In genomic region chr13:110555601-110556223, GRCh38 we compare ENCODE assay signal across 1 cellular context.
TF ChIP-seq lines count a peak whose summit lies in the region.

No MANE protein-coding gene starts in this region.

TF ChIP-seq in HepG2, 621 proteins besides CTCF, POLR2A, EP300 and RAD21 (continued from another document and continues in another):
- TF ChIP-seq BCL6 (CRISPR knock-in tag; IDR thresholded peaks at IDR 0.05) = peak; percentile 49; the same call in 1 of the 2 replicates
- peak; percentile 62; the same call in 1 of the 2 replicates for TF ChIP-seq SIN3A (IDR thresholded peaks at IDR 0.05; ENCODE audit: borderline replicate concordance, low read depth, low read length)
- TF ChIP-seq TFAP4 (IDR thresholded peaks at IDR 0.05; ENCODE audit: borderline replicate concordance, low read depth) = peak; percentile 94
- TF ChIP-seq MTF1 (CRISPR knock-in tag; IDR thresholded peaks at IDR 0.05) = no peak
- TF ChIP-seq MXI1 (IDR thresholded peaks at IDR 0.05; ENCODE audit: borderline replicate concordance, low read depth, low read length) = peak; percentile 85; the same call in 2 of the 3 replicates
- no peak for TF ChIP-seq ZNF484 (CRISPR knock-in tag; IDR thresholded peaks at IDR 0.05; ENCODE audit: borderline replicate concordance, low read depth)
- TF ChIP-seq MYNN (CRISPR knock-in tag; IDR thresholded peaks at IDR 0.05; ENCODE audit: low read depth) = no peak
- TF ChIP-seq KLF16 (CRISPR knock-in tag; IDR thresholded peaks at IDR 0.05) = no peak
- TF ChIP-seq, protein P1, sequence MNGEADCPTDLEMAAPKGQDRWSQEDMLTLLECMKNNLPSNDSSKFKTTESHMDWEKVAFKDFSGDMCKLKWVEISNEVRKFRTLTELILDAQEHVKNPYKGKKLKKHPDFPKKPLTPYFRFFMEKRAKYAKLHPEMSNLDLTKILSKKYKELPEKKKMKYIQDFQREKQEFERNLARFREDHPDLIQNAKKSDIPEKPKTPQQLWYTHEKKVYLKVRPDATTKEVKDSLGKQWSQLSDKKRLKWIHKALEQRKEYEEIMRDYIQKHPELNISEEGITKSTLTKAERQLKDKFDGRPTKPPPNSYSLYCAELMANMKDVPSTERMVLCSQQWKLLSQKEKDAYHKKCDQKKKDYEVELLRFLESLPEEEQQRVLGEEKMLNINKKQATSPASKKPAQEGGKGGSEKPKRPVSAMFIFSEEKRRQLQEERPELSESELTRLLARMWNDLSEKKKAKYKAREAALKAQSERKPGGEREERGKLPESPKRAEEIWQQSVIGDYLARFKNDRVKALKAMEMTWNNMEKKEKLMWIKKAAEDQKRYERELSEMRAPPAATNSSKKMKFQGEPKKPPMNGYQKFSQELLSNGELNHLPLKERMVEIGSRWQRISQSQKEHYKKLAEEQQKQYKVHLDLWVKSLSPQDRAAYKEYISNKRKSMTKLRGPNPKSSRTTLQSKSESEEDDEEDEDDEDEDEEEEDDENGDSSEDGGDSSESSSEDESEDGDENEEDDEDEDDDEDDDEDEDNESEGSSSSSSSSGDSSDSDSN (CRISPR knock-in tag; IDR thresholded peaks at IDR 0.05) = peak; percentile 33; the same call in 1 of the 2 replicates
- peak; percentile 87 for TF ChIP-seq FOXA3 (CRISPR knock-in tag; IDR thresholded peaks at IDR 0.05)
- TF ChIP-seq, protein P2, sequence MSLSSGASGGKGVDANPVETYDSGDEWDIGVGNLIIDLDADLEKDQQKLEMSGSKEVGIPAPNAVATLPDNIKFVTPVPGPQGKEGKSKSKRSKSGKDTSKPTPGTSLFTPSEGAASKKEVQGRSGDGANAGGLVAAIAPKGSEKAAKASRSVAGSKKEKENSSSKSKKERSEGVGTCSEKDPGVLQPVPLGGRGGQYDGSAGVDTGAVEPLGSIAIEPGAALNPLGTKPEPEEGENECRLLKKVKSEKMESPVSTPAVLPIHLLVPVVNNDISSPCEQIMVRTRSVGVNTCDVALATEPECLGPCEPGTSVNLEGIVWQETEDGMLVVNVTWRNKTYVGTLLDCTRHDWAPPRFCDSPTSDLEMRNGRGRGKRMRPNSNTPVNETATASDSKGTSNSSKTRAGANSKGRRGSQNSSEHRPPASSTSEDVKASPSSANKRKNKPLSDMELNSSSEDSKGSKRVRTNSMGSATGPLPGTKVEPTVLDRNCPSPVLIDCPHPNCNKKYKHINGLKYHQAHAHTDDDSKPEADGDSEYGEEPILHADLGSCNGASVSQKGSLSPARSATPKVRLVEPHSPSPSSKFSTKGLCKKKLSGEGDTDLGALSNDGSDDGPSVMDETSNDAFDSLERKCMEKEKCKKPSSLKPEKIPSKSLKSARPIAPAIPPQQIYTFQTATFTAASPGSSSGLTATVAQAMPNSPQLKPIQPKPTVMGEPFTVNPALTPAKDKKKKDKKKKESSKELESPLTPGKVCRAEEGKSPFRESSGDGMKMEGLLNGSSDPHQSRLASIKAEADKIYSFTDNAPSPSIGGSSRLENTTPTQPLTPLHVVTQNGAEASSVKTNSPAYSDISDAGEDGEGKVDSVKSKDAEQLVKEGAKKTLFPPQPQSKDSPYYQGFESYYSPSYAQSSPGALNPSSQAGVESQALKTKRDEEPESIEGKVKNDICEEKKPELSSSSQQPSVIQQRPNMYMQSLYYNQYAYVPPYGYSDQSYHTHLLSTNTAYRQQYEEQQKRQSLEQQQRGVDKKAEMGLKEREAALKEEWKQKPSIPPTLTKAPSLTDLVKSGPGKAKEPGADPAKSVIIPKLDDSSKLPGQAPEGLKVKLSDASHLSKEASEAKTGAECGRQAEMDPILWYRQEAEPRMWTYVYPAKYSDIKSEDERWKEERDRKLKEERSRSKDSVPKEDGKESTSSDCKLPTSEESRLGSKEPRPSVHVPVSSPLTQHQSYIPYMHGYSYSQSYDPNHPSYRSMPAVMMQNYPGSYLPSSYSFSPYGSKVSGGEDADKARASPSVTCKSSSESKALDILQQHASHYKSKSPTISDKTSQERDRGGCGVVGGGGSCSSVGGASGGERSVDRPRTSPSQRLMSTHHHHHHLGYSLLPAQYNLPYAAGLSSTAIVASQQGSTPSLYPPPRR (CRISPR knock-in tag; IDR thresholded peaks at IDR 0.05; ENCODE audit: borderline replicate concordance) = 0 out of 2 replicates have a peak, but pooled peaks have one; percentile 39
- peak; percentile 26; the same call in 1 of the 2 replicates for TF ChIP-seq ZNF12 (CRISPR knock-in tag; IDR thresholded peaks at IDR 0.05)
- TF ChIP-seq SSRP1 (CRISPR knock-in tag; IDR thresholded peaks at IDR 0.05) = peak; percentile 83; the same call in 1 of the 2 replicates
- TF ChIP-seq, protein P3, sequence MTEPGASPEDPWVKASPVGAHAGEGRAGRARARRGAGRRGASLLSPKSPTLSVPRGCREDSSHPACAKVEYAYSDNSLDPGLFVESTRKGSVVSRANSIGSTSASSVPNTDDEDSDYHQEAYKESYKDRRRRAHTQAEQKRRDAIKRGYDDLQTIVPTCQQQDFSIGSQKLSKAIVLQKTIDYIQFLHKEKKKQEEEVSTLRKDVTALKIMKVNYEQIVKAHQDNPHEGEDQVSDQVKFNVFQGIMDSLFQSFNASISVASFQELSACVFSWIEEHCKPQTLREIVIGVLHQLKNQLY (CRISPR knock-in tag; IDR thresholded peaks at IDR 0.05) = no peak
- TF ChIP-seq CREM (IDR thresholded peaks at IDR 0.05) = peak; percentile 23; the same call in 1 of the 2 replicates
- no peak for TF ChIP-seq CREM (CRISPR knock-in tag; IDR thresholded peaks at IDR 0.05)
- TF ChIP-seq BCL3 (CRISPR knock-in tag; IDR thresholded peaks at IDR 0.05) = no peak
- TF ChIP-seq, protein P4, sequence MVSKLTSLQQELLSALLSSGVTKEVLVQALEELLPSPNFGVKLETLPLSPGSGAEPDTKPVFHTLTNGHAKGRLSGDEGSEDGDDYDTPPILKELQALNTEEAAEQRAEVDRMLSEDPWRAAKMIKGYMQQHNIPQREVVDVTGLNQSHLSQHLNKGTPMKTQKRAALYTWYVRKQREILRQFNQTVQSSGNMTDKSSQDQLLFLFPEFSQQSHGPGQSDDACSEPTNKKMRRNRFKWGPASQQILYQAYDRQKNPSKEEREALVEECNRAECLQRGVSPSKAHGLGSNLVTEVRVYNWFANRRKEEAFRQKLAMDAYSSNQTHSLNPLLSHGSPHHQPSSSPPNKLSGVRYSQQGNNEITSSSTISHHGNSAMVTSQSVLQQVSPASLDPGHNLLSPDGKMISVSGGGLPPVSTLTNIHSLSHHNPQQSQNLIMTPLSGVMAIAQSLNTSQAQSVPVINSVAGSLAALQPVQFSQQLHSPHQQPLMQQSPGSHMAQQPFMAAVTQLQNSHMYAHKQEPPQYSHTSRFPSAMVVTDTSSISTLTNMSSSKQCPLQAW (CRISPR knock-in tag; IDR thresholded peaks at IDR 0.05) = peak; percentile 43; the same call in 1 of the 2 replicates
- peak; percentile 74 for TF ChIP-seq MAX (IDR thresholded peaks at IDR 0.05)
- TF ChIP-seq ZNF660 (CRISPR knock-in tag; IDR thresholded peaks at IDR 0.05; ENCODE audit: borderline replicate concordance, low read depth) = no peak
- TF ChIP-seq, protein P5, sequence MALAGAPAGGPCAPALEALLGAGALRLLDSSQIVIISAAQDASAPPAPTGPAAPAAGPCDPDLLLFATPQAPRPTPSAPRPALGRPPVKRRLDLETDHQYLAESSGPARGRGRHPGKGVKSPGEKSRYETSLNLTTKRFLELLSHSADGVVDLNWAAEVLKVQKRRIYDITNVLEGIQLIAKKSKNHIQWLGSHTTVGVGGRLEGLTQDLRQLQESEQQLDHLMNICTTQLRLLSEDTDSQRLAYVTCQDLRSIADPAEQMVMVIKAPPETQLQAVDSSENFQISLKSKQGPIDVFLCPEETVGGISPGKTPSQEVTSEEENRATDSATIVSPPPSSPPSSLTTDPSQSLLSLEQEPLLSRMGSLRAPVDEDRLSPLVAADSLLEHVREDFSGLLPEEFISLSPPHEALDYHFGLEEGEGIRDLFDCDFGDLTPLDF (CRISPR knock-in tag; IDR thresholded peaks at IDR 0.05) = no peak
- TF ChIP-seq ZNF234 (CRISPR knock-in tag; conservative IDR thresholded peaks at IDR 0.05) = no peak
- no peak for TF ChIP-seq ZNF468 (CRISPR knock-in tag; IDR thresholded peaks at IDR 0.05)
- TF ChIP-seq RXRA (CRISPR knock-in tag; IDR thresholded peaks at IDR 0.05) = peak; percentile 52; the same call in 1 of the 2 replicates
- peak; percentile 70; the same call in 1 of the 2 replicates for TF ChIP-seq ZNF264 (CRISPR knock-in tag; IDR thresholded peaks at IDR 0.05)
- TF ChIP-seq ZNF33B (CRISPR knock-in tag; IDR thresholded peaks at IDR 0.05) = no peak
- 0 out of 2 replicates have a peak, but pooled peaks have one; percentile 44 for TF ChIP-seq POGZ (CRISPR knock-in tag; IDR thresholded peaks at IDR 0.05)
- peak; percentile 39; the same call in 1 of the 2 replicates for TF ChIP-seq ZGPAT (CRISPR knock-in tag; IDR thresholded peaks at IDR 0.05)
- TF ChIP-seq, protein P6, sequence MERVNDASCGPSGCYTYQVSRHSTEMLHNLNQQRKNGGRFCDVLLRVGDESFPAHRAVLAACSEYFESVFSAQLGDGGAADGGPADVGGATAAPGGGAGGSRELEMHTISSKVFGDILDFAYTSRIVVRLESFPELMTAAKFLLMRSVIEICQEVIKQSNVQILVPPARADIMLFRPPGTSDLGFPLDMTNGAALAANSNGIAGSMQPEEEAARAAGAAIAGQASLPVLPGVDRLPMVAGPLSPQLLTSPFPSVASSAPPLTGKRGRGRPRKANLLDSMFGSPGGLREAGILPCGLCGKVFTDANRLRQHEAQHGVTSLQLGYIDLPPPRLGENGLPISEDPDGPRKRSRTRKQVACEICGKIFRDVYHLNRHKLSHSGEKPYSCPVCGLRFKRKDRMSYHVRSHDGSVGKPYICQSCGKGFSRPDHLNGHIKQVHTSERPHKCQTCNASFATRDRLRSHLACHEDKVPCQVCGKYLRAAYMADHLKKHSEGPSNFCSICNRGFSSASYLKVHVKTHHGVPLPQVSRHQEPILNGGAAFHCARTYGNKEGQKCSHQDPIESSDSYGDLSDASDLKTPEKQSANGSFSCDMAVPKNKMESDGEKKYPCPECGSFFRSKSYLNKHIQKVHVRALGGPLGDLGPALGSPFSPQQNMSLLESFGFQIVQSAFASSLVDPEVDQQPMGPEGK (CRISPR knock-in tag; IDR thresholded peaks at IDR 0.05) = peak; percentile 89
- TF ChIP-seq SAP130 (CRISPR knock-in tag; IDR thresholded peaks at IDR 0.05; ENCODE audit: low read depth) = peak; percentile 96
- 0 out of 2 replicates have a peak, but pooled peaks have one; percentile 33 for TF ChIP-seq ZNF543 (CRISPR knock-in tag; IDR thresholded peaks at IDR 0.05)
- TF ChIP-seq ELF1 (CRISPR knock-in tag; IDR thresholded peaks at IDR 0.05) = peak; percentile 85
- peak; percentile 54; the same call in 1 of the 2 replicates for TF ChIP-seq HDAC1 (CRISPR knock-in tag; IDR thresholded peaks at IDR 0.05)
- TF ChIP-seq ZNF33A (CRISPR knock-in tag; IDR thresholded peaks at IDR 0.05; ENCODE audit: borderline replicate concordance) = no peak
- TF ChIP-seq, protein P7, sequence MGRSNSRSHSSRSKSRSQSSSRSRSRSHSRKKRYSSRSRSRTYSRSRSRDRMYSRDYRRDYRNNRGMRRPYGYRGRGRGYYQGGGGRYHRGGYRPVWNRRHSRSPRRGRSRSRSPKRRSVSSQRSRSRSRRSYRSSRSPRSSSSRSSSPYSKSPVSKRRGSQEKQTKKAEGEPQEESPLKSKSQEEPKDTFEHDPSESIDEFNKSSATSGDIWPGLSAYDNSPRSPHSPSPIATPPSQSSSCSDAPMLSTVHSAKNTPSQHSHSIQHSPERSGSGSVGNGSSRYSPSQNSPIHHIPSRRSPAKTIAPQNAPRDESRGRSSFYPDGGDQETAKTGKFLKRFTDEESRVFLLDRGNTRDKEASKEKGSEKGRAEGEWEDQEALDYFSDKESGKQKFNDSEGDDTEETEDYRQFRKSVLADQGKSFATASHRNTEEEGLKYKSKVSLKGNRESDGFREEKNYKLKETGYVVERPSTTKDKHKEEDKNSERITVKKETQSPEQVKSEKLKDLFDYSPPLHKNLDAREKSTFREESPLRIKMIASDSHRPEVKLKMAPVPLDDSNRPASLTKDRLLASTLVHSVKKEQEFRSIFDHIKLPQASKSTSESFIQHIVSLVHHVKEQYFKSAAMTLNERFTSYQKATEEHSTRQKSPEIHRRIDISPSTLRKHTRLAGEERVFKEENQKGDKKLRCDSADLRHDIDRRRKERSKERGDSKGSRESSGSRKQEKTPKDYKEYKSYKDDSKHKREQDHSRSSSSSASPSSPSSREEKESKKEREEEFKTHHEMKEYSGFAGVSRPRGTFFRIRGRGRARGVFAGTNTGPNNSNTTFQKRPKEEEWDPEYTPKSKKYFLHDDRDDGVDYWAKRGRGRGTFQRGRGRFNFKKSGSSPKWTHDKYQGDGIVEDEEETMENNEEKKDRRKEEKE (IDR thresholded peaks at IDR 0.05) = no peak
